In the genomic region with DNA sequence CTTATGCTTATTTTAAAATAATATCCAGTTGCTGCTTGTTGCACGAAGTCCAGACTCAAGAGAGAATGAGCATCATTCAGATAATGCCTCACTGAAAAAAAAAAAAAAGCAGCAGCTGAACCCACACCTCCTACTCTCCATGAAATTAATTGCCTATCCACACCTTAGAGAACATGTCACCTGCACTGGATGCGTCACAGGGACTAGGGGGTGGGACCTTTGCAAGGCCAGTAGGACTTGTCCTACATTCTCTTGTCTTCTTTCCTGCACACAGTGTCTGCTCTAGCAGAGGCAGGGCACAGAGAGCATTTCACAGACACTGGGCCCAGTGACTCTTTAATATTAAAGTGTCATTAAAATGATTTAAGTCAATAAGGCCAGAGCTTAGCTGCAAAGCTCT, we compare ENCODE assay signal across 16 cellular contexts. TPM values are rescaled to one million over a fixed set of nuclear protein-coding genes. Genes with fewer than 3 reads are reported as not detected.
A peak's percentile ranks its signal among the peaks of the same experiment; 100 is the strongest.
DNase-seq lines count a peak whose midpoint lies in the region; ATAC-seq and TF ChIP-seq lines count a peak whose summit lies in the region.
"Had no signal": no experiment of that assay in that cellular context is flagged by ENCODE, and none has a peak within 500 bp of the region (broad histone marks: within the 10 kb centered on the region; RNA-seq: fewer than 3 reads in every experiment).

ABCA12 (minus strand) TSS at position 161 of the 400 bp plus-strand sequence. CDS start 418 bp downstream, outside the sequence.

- H3F3A ChIP-seq in GM23338 (replicated peaks; ENCODE audit: low read depth), result no peaks in the 10 kb centered on the region

- H3K4me3 ChIP-seq in GM23338, result no peak within 1 kb of the TSS
- H3K4me3 ChIP-seq in skin epidermis, result peak within 1 kb of the TSS; percentile 12 to 35 (median 21)
- H3K4me3 ChIP-seq: body of pancreas, HAP-1, SJSA1 had no signal

- H3K79me2 ChIP-seq in GM23338 (replicated peaks; ENCODE audit: insufficient read depth), result no peaks in the 10 kb centered on the region

- H3K4me2 ChIP-seq in GM23338, result no peak within 1 kb of the TSS

- POLR2A ChIA-PET in RWPE1 (lab: Yijun Ruan, JAX; ENCODE audit: low non-redundant PET), result no interaction called here

- no peaks in the 10 kb centered on the region for H3K27me3 ChIP-seq in GM23338 (ENCODE audit: insufficient read depth)
- H3K27me3 ChIP-seq: body of pancreas, SJSA1 had no signal

- no peak within 1 kb of the TSS for H3K27ac ChIP-seq in GM23338 (ENCODE audit: low read depth)
- peak within 1 kb of the TSS; percentile 70 for H3K27ac ChIP-seq in RWPE1
- peak within 1 kb of the TSS in 20 of 21 experiments; percentile 14 to 89 (median 78) for H3K27ac ChIP-seq in skin epidermis
- H3K27ac ChIP-seq: body of pancreas, SJSA1 had no signal

- no peaks in the 10 kb centered on the region for H3K36me3 Mint-ChIP-seq in GM23338 (ENCODE audit: low read depth)
- H3K36me3 Mint-ChIP-seq: activated naive CD4-positive, alpha-beta T cell treated with anti-CD3 and anti-CD28 coated beads, Interleukin-2, amount 10 ng/mL, durations not matched to agents 7 days and 5 days had no signal

- no peaks in the 10 kb centered on the region for H3K9me2 ChIP-seq in GM23338 (ENCODE audit: insufficient read depth)

- ATAC-seq in GM23338 (no peak), esophagus mucosa (peak; percentile 95), HG03442 (IDR thresholded peaks at IDR 0.05; ENCODE audit: unreplicated experiment) (no peak), GM19452 (IDR thresholded peaks at IDR 0.05; ENCODE audit: unreplicated experiment) (no peak)
- ATAC-seq: body of pancreas, HepG2 had no signal

- TF ChIP-seq CTCF in GM23338 (conservative IDR thresholded peaks at IDR 0.05; ENCODE audit: low read depth in 2 of 2) (no peak), RWPE1 (conservative IDR thresholded peaks at IDR 0.05; ENCODE audit: low read depth) (no peak)

- no peaks in the 10 kb centered on the region for H3K4me1 ChIP-seq in GM23338 (ENCODE audit: insufficient read depth)
- H3K4me1 ChIP-seq: body of pancreas, HAP-1 had no signal

- peak within 1 kb of the TSS; percentile 78; the same call in 1 of the 2 replicates for H2AFZ ChIP-seq in GM23338

- no peaks in the 10 kb centered on the region for H3K36me3 ChIP-seq in GM23338 (ENCODE audit: insufficient read depth)
- H3K36me3 ChIP-seq: HAP-1, SJSA1 had no signal

- H3K4me1 Mint-ChIP-seq in GM23338, result no peaks in the 10 kb centered on the region; the same call in 2 of the 3 replicates
- H3K4me1 Mint-ChIP-seq: activated CD4-positive, alpha-beta T cell treated with anti-CD3 and anti-CD28 coated beads, Interleukin-2, amount 10 ng/mL, durations not matched to agents 24 days and 14 days; activated naive CD4-positive, alpha-beta T cell treated with anti-CD3 and anti-CD28 coated beads, Interleukin-2, amount 10 ng/mL, durations not matched to agents 7 days and 5 days had no signal

- peak within 1 kb of the TSS; percentile 77 for H3K27ac Mint-ChIP-seq in GM23338
- H3K27ac Mint-ChIP-seq: activated CD4-positive, alpha-beta T cell treated with anti-CD3 and anti-CD28 coated beads, Interleukin-2, amount 10 ng/mL, durations not matched to agents 24 days and 14 days; activated naive CD4-positive, alpha-beta T cell treated with anti-CD3 and anti-CD28 coated beads, Interleukin-2, amount 10 ng/mL, durations not matched to agents 7 days and 5 days had no signal

- no peak within 1 kb of the TSS for H3K4me3 Mint-ChIP-seq in GM23338
- H3K4me3 Mint-ChIP-seq: activated CD4-positive, alpha-beta T cell treated with anti-CD3 and anti-CD28 coated beads, Interleukin-2, amount 10 ng/mL, durations not matched to agents 24 days and 14 days; activated naive CD4-positive, alpha-beta T cell treated with anti-CD3 and anti-CD28 coated beads, Interleukin-2, amount 10 ng/mL, durations not matched to agents 7 days and 5 days had no signal

- no peak for DNase-seq in GM23338 (ENCODE audit: low spot score)
- DNase-seq in RWPE1 (ENCODE audit: low spot score), result peak; percentile 13
- no peak for DNase-seq in NCI-H1092 (lab: John Stamatoyannopoulos, UW)
- DNase-seq: activated CD4-positive, alpha-beta T cell treated with anti-CD3 and anti-CD28 coated beads, Interleukin-2, amount 10 ng/mL, durations not matched to agents 24 days and 14 days; activated naive CD4-positive, alpha-beta T cell treated with anti-CD3 and anti-CD28 coated beads, Interleukin-2, amount 10 ng/mL, durations not matched to agents 7 days and 5 days; body of pancreas; C1 segment of cervical spinal cord; hippocampal formation; substantia nigra had no signal

- H4K20me1 ChIP-seq in GM23338 (replicated peaks; ENCODE audit: insufficient read depth), result no peaks in the 10 kb centered on the region

- CTCF ChIA-PET in RWPE1 (lab: Yijun Ruan, JAX), result no interaction called here

- no peaks in the 10 kb centered on the region for H3K27me3 Mint-ChIP-seq in GM23338 (ENCODE audit: insufficient read depth, low read depth, poor library complexity)
- H3K27me3 Mint-ChIP-seq: activated CD4-positive, alpha-beta T cell treated with anti-CD3 and anti-CD28 coated beads, Interleukin-2, amount 10 ng/mL, durations not matched to agents 24 days and 14 days; activated naive CD4-positive, alpha-beta T cell treated with anti-CD3 and anti-CD28 coated beads, Interleukin-2, amount 10 ng/mL, durations not matched to agents 7 days and 5 days had no signal

- H3K9me3 Mint-ChIP-seq in GM23338, result no peaks in the 10 kb centered on the region
- H3K9me3 Mint-ChIP-seq: activated CD4-positive, alpha-beta T cell treated with anti-CD3 and anti-CD28 coated beads, Interleukin-2, amount 10 ng/mL, durations not matched to agents 24 days and 14 days; activated naive CD4-positive, alpha-beta T cell treated with anti-CD3 and anti-CD28 coated beads, Interleukin-2, amount 10 ng/mL, durations not matched to agents 7 days and 5 days had no signal

TF ChIP-seq in GM23338, 12 proteins besides CTCF, POLR2A, EP300 and RAD21 (continues in another document):
- TF ChIP-seq EZH2 (IDR thresholded peaks at IDR 0.05; ENCODE audit: low read depth, unreplicated experiment), result no peak
- no peak for TF ChIP-seq STAT1 (IDR thresholded peaks at IDR 0.05; ENCODE audit: unreplicated experiment)
- TF ChIP-seq EZH2phosphoT487 (IDR thresholded peaks at IDR 0.05; ENCODE audit: unreplicated experiment), result no peak
- no peak for TF ChIP-seq CREB1 (CRISPR knock-in tag; IDR thresholded peaks at IDR 0.05; ENCODE audit: low read depth)
- no peak for TF ChIP-seq ZNF114 (CRISPR knock-in tag; IDR thresholded peaks at IDR 0.05)
- TF ChIP-seq, protein P1, sequence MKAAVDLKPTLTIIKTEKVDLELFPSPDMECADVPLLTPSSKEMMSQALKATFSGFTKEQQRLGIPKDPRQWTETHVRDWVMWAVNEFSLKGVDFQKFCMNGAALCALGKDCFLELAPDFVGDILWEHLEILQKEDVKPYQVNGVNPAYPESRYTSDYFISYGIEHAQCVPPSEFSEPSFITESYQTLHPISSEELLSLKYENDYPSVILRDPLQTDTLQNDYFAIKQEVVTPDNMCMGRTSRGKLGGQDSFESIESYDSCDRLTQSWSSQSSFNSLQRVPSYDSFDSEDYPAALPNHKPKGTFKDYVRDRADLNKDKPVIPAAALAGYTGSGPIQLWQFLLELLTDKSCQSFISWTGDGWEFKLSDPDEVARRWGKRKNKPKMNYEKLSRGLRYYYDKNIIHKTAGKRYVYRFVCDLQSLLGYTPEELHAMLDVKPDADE (IDR thresholded peaks at IDR 0.05), result no peak

RNA-seq across cellular contexts. Expression of gene ABCA12, which starts in this region (rescaled TPM):
- total RNA-seq in GM23338 (2014; rRNA removed; shearing (Covaris generic)), result 0.10 TPM in 1 of 2 replicates, not detected in the other
- 0.05 TPM in 1 of 2 replicates, not detected in the other for polyA plus RNA-seq in GM23338 (2016; fragmentation: Nextera tagmentation; extraction: Ambion mirVana)
- total RNA-seq in esophagus mucosa, result 14.2 TPM
- total RNA-seq: activated CD4-positive, alpha-beta T cell treated with anti-CD3 and anti-CD28 coated beads, Interleukin-2, amount 10 ng/mL, durations not matched to agents 24 days and 14 days; body of pancreas had no signal

Comparison
In these comparisons a context has a peak if more than half of its experiments do, and no peak if none do; other contexts are left out.
1. RNA of gene ABCA12 (total RNA-seq): 14.2 TPM in esophagus mucosa (single experiment); 0.10 TPM in GM23338; every median in the first group is over 10 times any median in the second.